ENCODE assay signal across 1 cellular context in the genomic region with DNA sequence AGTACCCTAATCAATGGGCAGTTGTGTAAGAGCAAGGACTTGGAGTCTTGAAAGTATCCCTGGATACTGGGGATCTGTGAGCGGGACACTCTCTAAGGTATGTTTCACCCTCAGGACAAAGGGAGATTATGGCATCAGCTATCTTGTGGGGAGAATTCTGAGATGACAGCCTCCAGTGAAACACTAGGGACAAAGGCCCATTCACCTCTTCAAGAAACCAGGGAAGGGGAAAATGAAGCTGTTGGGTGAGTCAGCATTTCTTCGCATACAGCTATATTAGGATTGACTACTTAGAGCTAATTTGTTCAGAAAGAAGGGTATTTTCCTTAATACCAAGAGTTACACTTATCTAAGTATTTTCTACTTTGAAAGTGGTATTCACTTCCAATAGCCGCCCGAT.
TF ChIP-seq lines count a peak whose summit lies in the region.

No MANE protein-coding gene starts in this region.

TF ChIP-seq in K562, 482 proteins besides CTCF, POLR2A, EP300 and RAD21:
- TF ChIP-seq OTX1 (CRISPR knock-in tag; IDR thresholded peaks at IDR 0.05) (no peak), SRSF1 (IDR thresholded peaks at IDR 0.05; ENCODE audit: low read depth, low read length) (no peak), ZNF316 (IDR thresholded peaks at IDR 0.05) (0 out of 2 replicates have a peak, but pooled peaks have one; percentile 33), MAFG (tag; conservative IDR thresholded peaks at IDR 0.05) (peak; percentile 51), ETV1 (tag; conservative IDR thresholded peaks at IDR 0.05; ENCODE audit: low read depth) (no peak), EGR1 (conservative IDR thresholded peaks at IDR 0.05) (no peak), SREBF1 (IDR thresholded peaks at IDR 0.05; ENCODE audit: borderline replicate concordance, low read depth, low read length) (no peak), SOX6 (IDR thresholded peaks at IDR 0.05) (no peak)
- TF ChIP-seq, protein P1, sequence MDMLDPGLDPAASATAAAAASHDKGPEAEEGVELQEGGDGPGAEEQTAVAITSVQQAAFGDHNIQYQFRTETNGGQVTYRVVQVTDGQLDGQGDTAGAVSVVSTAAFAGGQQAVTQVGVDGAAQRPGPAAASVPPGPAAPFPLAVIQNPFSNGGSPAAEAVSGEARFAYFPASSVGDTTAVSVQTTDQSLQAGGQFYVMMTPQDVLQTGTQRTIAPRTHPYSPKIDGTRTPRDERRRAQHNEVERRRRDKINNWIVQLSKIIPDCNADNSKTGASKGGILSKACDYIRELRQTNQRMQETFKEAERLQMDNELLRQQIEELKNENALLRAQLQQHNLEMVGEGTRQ (CRISPR knock-in tag; IDR thresholded peaks at IDR 0.05): no peak
- TF ChIP-seq, protein P2, sequence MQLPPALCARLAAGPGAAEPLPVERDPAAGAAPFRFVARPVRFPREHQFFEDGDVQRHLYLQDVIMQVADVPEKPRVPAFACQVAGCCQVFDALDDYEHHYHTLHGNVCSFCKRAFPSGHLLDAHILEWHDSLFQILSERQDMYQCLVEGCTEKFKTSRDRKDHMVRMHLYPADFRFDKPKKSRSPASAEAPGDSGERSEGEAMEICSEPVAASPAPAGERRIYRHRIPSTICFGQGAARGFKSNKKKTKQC (CRISPR knock-in tag; IDR thresholded peaks at IDR 0.05): no peak
